In the genomic region with DNA sequence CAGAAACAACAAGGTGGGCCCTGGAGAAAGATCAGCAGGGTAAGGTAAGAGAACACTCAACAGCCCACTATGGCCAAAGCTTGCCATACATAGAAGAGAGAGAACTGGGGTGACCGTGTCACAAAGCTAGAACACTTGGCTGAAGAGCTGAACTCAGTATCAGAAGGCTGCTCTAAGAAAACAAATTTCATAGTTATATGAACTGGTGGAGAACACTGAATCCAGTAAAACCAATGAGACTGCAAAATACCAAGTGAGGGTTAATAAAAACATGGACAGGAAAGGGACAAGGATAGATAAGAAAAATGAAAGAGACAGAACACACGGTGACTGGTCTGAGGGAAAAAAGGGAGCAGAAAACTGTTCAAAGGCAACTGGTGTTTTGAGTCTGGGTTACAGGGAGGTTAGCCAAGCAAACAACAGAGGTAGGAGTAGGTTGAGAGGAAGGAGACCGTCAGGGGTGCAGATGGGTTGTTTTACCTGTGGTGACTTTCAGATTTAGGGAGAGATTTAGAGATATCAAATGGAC, we compare ENCODE assay signal across 1 cellular context.
A peak's percentile ranks its signal among the peaks of the same experiment; 100 is the strongest.
TF ChIP-seq lines count a peak whose summit lies in the region.

No MANE protein-coding gene starts in this region.

TF ChIP-seq in HepG2, 621 proteins besides CTCF, POLR2A, EP300 and RAD21:
- TF ChIP-seq, protein P1, sequence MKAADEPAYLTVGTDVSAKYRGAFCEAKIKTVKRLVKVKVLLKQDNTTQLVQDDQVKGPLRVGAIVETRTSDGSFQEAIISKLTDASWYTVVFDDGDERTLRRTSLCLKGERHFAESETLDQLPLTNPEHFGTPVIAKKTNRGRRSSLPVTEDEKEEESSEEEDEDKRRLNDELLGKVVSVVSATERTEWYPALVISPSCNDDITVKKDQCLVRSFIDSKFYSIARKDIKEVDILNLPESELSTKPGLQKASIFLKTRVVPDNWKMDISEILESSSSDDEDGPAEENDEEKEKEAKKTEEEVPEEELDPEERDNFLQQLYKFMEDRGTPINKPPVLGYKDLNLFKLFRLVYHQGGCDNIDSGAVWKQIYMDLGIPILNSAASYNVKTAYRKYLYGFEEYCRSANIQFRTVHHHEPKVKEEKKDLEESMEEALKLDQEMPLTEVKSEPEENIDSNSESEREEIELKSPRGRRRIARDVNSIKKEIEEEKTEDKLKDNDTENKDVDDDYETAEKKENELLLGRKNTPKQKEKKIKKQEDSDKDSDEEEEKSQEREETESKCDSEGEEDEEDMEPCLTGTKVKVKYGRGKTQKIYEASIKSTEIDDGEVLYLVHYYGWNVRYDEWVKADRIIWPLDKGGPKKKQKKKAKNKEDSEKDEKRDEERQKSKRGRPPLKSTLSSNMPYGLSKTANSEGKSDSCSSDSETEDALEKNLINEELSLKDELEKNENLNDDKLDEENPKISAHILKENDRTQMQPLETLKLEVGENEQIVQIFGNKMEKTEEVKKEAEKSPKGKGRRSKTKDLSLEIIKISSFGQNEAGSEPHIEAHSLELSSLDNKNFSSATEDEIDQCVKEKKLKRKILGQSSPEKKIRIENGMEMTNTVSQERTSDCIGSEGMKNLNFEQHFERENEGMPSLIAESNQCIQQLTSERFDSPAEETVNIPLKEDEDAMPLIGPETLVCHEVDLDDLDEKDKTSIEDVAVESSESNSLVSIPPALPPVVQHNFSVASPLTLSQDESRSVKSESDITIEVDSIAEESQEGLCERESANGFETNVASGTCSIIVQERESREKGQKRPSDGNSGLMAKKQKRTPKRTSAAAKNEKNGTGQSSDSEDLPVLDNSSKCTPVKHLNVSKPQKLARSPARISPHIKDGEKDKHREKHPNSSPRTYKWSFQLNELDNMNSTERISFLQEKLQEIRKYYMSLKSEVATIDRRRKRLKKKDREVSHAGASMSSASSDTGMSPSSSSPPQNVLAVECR (CRISPR knock-in tag; IDR thresholded peaks at IDR 0.05; ENCODE audit: borderline replicate concordance) = no peak
- TF ChIP-seq RBM22 (optimal IDR thresholded peaks at IDR 0.05; ENCODE audit: low read length) = peak; percentile 59
